In genomic region chr10:110860576-110861241, GRCh38 we compare ENCODE assay signal across 7 cellular contexts.
DNase-seq lines count a peak whose midpoint lies in the region; ATAC-seq and TF ChIP-seq lines count a peak whose summit lies in the region.

No MANE protein-coding gene starts in this region.

- ATAC-seq in GM19023 (IDR thresholded peaks at IDR 0.05; ENCODE audit: unreplicated experiment) (peak; percentile 53), HG02678 (IDR thresholded peaks at IDR 0.05; ENCODE audit: unreplicated experiment) (peak; percentile 53)

- intact Hi-C loops in dendritic cell treated with granulocyte-macrophage colony-stimulating factor and Interleukin-4, amounts not matched to agents 40 ng/mL and 50 ng/mL, for 4 days (cut with micrococcal nuclease), result no loop called here

- no peaks in the 10 kb centered on the region for H3K9me3 Mint-ChIP-seq in dendritic cell treated with granulocyte-macrophage colony-stimulating factor and Interleukin-4, amounts not matched to agents 40 ng/mL and 50 ng/mL, for 4 days

- H3K36me3 Mint-ChIP-seq in dendritic cell treated with granulocyte-macrophage colony-stimulating factor and Interleukin-4, amounts not matched to agents 40 ng/mL and 50 ng/mL, for 4 days (ENCODE audit: low read depth), result no peaks in the 10 kb centered on the region

- H3K4me1 Mint-ChIP-seq in dendritic cell treated with granulocyte-macrophage colony-stimulating factor and Interleukin-4, amounts not matched to agents 40 ng/mL and 50 ng/mL, for 4 days (ENCODE audit: low read depth), result peaks cover 75% of the 10 kb centered on the region

- H3K27ac Mint-ChIP-seq in dendritic cell treated with granulocyte-macrophage colony-stimulating factor and Interleukin-4, amounts not matched to agents 40 ng/mL and 50 ng/mL, for 4 days, result peak overlapping the region; percentile 95

- no peak for TF ChIP-seq CTCF in GM10266 (IDR thresholded peaks at IDR 0.05; ENCODE audit: control insufficient read depth, insufficient read depth, low read depth, missing control alignments)

- no peak overlapping the region for H3K4me3 Mint-ChIP-seq in dendritic cell treated with granulocyte-macrophage colony-stimulating factor and Interleukin-4, amounts not matched to agents 40 ng/mL and 50 ng/mL, for 4 days

- DNase-seq in RPMI8226 (peak; percentile 80), GM10266 (ENCODE audit: extremely low spot score) (no peak), NCI-H1048 (lab: John Stamatoyannopoulos, UW) (no peak)
- DNase-seq in stimulated activated CD8-positive, alpha-beta memory T cell treated with anti-CD3 and anti-CD28 coated beads, Interleukin-4, amount 100 ng/mL, for 48 hours, result peak; percentile 49

- no peaks in the 10 kb centered on the region for H3K27me3 Mint-ChIP-seq in dendritic cell treated with granulocyte-macrophage colony-stimulating factor and Interleukin-4, amounts not matched to agents 40 ng/mL and 50 ng/mL, for 4 days

Comparison
In these comparisons a context has a peak if more than half of its experiments do, and no peak if none do; other contexts are left out.
1. DNase-seq: peak in RPMI8226 (single experiment) and stimulated activated CD8-positive, alpha-beta memory T cell treated with anti-CD3 and anti-CD28 coated beads, Interleukin-4, amount 100 ng/mL, for 48 hours (single experiment); none in GM10266 (single experiment) and NCI-H1048 (single experiment).